Comparison of ENCODE assay signal across 9 cellular contexts in the genomic region with DNA sequence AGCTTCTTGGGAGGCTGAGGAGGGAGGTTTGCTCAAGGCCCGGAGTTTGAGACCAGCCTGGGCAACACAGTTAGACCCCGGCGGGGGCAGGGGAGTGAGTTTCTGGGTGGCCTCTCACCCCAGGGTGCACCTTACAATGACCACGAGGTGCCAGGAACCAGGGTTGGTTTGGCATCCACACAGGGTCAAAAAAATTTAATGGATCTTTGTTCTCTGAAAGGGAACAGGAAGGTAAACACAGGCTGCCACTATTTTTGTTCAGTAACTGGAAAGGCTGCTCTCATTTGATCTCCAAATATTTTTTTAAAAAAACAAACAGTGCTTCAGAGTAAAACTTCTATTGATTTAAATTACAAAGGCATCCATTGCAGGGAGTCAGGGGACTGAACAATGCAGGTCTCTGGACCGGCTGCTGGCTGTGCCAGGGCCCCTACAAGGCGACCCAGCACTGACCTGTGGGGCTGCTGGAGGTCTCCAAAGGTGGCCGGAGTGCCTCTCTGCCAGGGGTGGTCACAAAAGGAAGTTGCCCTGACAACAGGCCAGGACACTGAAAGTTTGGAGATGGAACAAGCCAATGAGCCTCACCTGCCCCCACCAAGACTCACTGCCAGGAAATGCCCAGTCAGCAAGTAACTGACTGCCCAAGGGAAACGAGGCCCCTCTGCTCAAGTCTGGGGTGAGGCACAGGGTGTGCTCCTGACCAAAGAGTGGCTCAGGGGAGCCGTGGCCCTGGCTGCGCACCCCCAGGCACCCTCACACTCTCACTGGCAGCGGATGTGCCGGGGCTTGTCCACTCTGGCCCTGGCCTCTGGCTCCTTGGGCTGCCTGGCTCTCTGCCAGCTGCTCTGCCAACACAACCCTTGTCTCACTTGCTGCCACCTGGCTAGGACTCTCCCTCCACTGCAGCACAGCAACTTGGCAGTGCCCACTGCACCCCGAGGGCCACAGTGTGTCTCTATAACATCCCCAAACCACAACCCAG. TPM values are rescaled to one million over a fixed set of nuclear protein-coding genes. Genes with fewer than 3 reads are reported as not detected.
DNase-seq lines count a peak whose midpoint lies in the region; TF ChIP-seq lines count a peak whose summit lies in the region.
"Had no signal": no experiment of that assay in that cellular context is flagged by ENCODE, and none has a peak within 500 bp of the region (broad histone marks: within the 10 kb centered on the region; RNA-seq: fewer than 3 reads in every experiment).

No MANE protein-coding gene starts in this region.

- DNase-seq in HT-29 (ENCODE audit: low spot score), result peak; percentile 15
- peak; percentile 45 to 82 (median 61) for DNase-seq in adrenal gland
- peak in 32 of 51 donors; percentile 11 to 76 (median 46) for DNase-seq in hypothalamus (lab: John Stamatoyannopoulos, UW)
- no peak for DNase-seq in spleen
- DNase-seq in stimulated activated naive CD4-positive, alpha-beta T cell (lab: John Stamatoyannopoulos, UW), result no peak
- no peak for DNase-seq in activated T-cell treated with anti-CD3 and anti-CD28 coated beads, Interleukin-2, amount 50 U/mL, for 24 hours
- DNase-seq in 8988T, result no peak
- no peak for DNase-seq in activated T-helper 1 cell treated with anti-CD3 and anti-CD28 coated beads, Interleukin-12 subunit alpha, Interleukin-12 subunit beta, Interleukin-2, Interleukin-4 antibody, amounts not matched to agents 30 ng/mL and 10 ng/mL and 1 ng/mL, durations not matched to agents 14 hours and 24 hours and 36 hours (ENCODE audit: low spot score)
- DNase-seq: activated T-cell treated with anti-CD3 and anti-CD28 coated beads for 4 hours had no signal

- no peak overlapping the region for H3K27ac Mint-ChIP-seq in activated T-cell treated with anti-CD3 and anti-CD28 coated beads, Interleukin-2, amount 50 U/mL, for 24 hours
- no peak overlapping the region for H3K27ac Mint-ChIP-seq in activated T-helper 1 cell treated with anti-CD3 and anti-CD28 coated beads, Interleukin-12 subunit alpha, Interleukin-12 subunit beta, Interleukin-2, Interleukin-4 antibody, amounts not matched to agents 30 ng/mL and 10 ng/mL and 1 ng/mL, durations not matched to agents 14 hours and 24 hours and 36 hours

- no peak overlapping the region for H3K4me3 ChIP-seq in adrenal gland
- no peak overlapping the region for H3K4me3 ChIP-seq in spleen

- TF ChIP-seq POLR2A in adrenal gland (IDR thresholded peaks at IDR 0.05) (no peak), spleen (IDR thresholded peaks at IDR 0.05) (no peak)

- 50 to 64% (median 57%) methylated on average over 8 to 13 of the region's 13 CpGs for WGBS in adrenal gland, 4 donors
- WGBS in spleen, 5 donors, result 65 to 76% (median 72%) methylated on average over 12 to 13 of the region's 13 CpGs

- TF ChIP-seq CTCF in adrenal gland (IDR thresholded peaks at IDR 0.05), result no peak
- no peak for TF ChIP-seq CTCF in spleen (IDR thresholded peaks at IDR 0.05 in 8 of 11, conservative IDR thresholded peaks at IDR 0.05 in 3 of 11)

- H3K36me3 ChIP-seq in adrenal gland (replicated peaks in 1 of 2), result peaks cover 0 to 88% of the 10 kb centered on the region in 2 donors
- peaks cover 2 to 100% (median 52%) of the 10 kb centered on the region in 6 donors for H3K36me3 ChIP-seq in spleen

- H3K27me3 Mint-ChIP-seq in activated T-cell treated with anti-CD3 and anti-CD28 coated beads, Interleukin-2, amount 50 U/mL, for 24 hours, result no peaks in the 10 kb centered on the region
- H3K27me3 Mint-ChIP-seq in activated T-helper 1 cell treated with anti-CD3 and anti-CD28 coated beads, Interleukin-12 subunit alpha, Interleukin-12 subunit beta, Interleukin-2, Interleukin-4 antibody, amounts not matched to agents 30 ng/mL and 10 ng/mL and 1 ng/mL, durations not matched to agents 14 hours and 24 hours and 36 hours (ENCODE audit: insufficient read depth), result no peaks in the 10 kb centered on the region

- H3K4me1 Mint-ChIP-seq in activated T-cell treated with anti-CD3 and anti-CD28 coated beads, Interleukin-2, amount 50 U/mL, for 24 hours (ENCODE audit: low read depth), result no peaks in the 10 kb centered on the region
- peaks cover 4% of the 10 kb centered on the region for H3K4me1 Mint-ChIP-seq in activated T-helper 1 cell treated with anti-CD3 and anti-CD28 coated beads, Interleukin-12 subunit alpha, Interleukin-12 subunit beta, Interleukin-2, Interleukin-4 antibody, amounts not matched to agents 30 ng/mL and 10 ng/mL and 1 ng/mL, durations not matched to agents 14 hours and 24 hours and 36 hours (ENCODE audit: low read depth)

- intact Hi-C loops in adrenal gland (cut with DNase I), result no loop called here
- intact Hi-C loops in spleen (cut with DNase I; ENCODE audit: low total_unique reads), result no loop called here
- intact Hi-C loops in activated T-helper 1 cell treated with anti-CD3 and anti-CD28 coated beads, Interleukin-12 subunit alpha, Interleukin-12 subunit beta, Interleukin-2, Interleukin-4 antibody, amounts not matched to agents 30 ng/mL and 10 ng/mL and 1 ng/mL, durations not matched to agents 14 hours and 24 hours and 36 hours (cut with micrococcal nuclease), result no loop called here

- no peaks in the 10 kb centered on the region for H3K27me3 ChIP-seq in adrenal gland
- no peaks in the 10 kb centered on the region for H3K27me3 ChIP-seq in spleen (replicated peaks in 1 of 7)

- H3K36me3 Mint-ChIP-seq in activated T-cell treated with anti-CD3 and anti-CD28 coated beads, Interleukin-2, amount 50 U/mL, for 24 hours (ENCODE audit: low read depth), result peaks cover 76% of the 10 kb centered on the region
- peaks cover 15% of the 10 kb centered on the region for H3K36me3 Mint-ChIP-seq in activated T-helper 1 cell treated with anti-CD3 and anti-CD28 coated beads, Interleukin-12 subunit alpha, Interleukin-12 subunit beta, Interleukin-2, Interleukin-4 antibody, amounts not matched to agents 30 ng/mL and 10 ng/mL and 1 ng/mL, durations not matched to agents 14 hours and 24 hours and 36 hours (ENCODE audit: low read depth)

- H3K27ac ChIP-seq in adrenal gland (peak overlapping the region in 3 of 5 donors; percentile 11 to 86 (median 73)), spleen (peak overlapping the region in 7 of 8 donors; percentile 64 to 86 (median 73))

- H3K4me1 ChIP-seq in adrenal gland (replicated peaks in 1 of 2), result peaks cover 8 to 36% of the 10 kb centered on the region in 2 donors
- H3K4me1 ChIP-seq in spleen, result peaks cover 0 to 81% (median 50%) of the 10 kb centered on the region in 6 donors

- H3K9me3 Mint-ChIP-seq in activated T-cell treated with anti-CD3 and anti-CD28 coated beads, Interleukin-2, amount 50 U/mL, for 24 hours, result no peaks in the 10 kb centered on the region
- H3K9me3 Mint-ChIP-seq in activated T-helper 1 cell treated with anti-CD3 and anti-CD28 coated beads, Interleukin-12 subunit alpha, Interleukin-12 subunit beta, Interleukin-2, Interleukin-4 antibody, amounts not matched to agents 30 ng/mL and 10 ng/mL and 1 ng/mL, durations not matched to agents 14 hours and 24 hours and 36 hours, result no peaks in the 10 kb centered on the region

- H3K9me3 ChIP-seq in adrenal gland (replicated peaks in 1 of 3) (no peaks in the 10 kb centered on the region), spleen (no peaks in the 10 kb centered on the region)

- no peak overlapping the region for H3K4me3 Mint-ChIP-seq in activated T-cell treated with anti-CD3 and anti-CD28 coated beads, Interleukin-2, amount 50 U/mL, for 24 hours
- no peak overlapping the region for H3K4me3 Mint-ChIP-seq in activated T-helper 1 cell treated with anti-CD3 and anti-CD28 coated beads, Interleukin-12 subunit alpha, Interleukin-12 subunit beta, Interleukin-2, Interleukin-4 antibody, amounts not matched to agents 30 ng/mL and 10 ng/mL and 1 ng/mL, durations not matched to agents 14 hours and 24 hours and 36 hours

RNA-seq across cellular contexts. Expression of a gene that starts 51.8 kb away (rescaled TPM):
- total RNA-seq in HT-29 (2014; rRNA removed; shearing (Covaris generic)), result 6.8 and 7.7 TPM in 2 replicates
- 100 to 1,000 TPM in 7 of 8 donors, 10 to 100 TPM in 1; 98.9 to 183 (median 118) TPM for total RNA-seq in adrenal gland
- 100 to 1,000 TPM in 1 of 3 donors, 10 to 100 TPM in 2; 48.7 to 268 (median 71.7) TPM for polyA plus RNA-seq in adrenal gland
- total RNA-seq in spleen, result 10 to 100 TPM; 30.9 to 46.8 (median 40.8) TPM
- 10 to 100 TPM; 15.0 to 23.6 (median 15.6) TPM for polyA plus RNA-seq in spleen
- 38.0 and 42.3 TPM in 2 replicates for total RNA-seq in activated T-helper 1 cell treated with anti-CD3 and anti-CD28 coated beads, Interleukin-12 subunit alpha, Interleukin-12 subunit beta, Interleukin-2, Interleukin-4 antibody, amounts not matched to agents 30 ng/mL and 10 ng/mL and 1 ng/mL, durations not matched to agents 14 hours and 24 hours and 36 hours

Comparison
In these comparisons a context has a peak if more than half of its experiments do, and no peak if none do; other contexts are left out.
1. DNase-seq: peak in HT-29 (single experiment), adrenal gland (7 of 7) and hypothalamus (32 of 51); none in spleen (single experiment), stimulated activated naive CD4-positive, alpha-beta T cell (0 of 6), activated T-cell treated with anti-CD3 and anti-CD28 coated beads, Interleukin-2, amount 50 U/mL, for 24 hours (single experiment), 8988T (single experiment) and activated T-helper 1 cell treated with anti-CD3 and anti-CD28 coated beads, Interleukin-12 subunit alpha, Interleukin-12 subunit beta, Interleukin-2, Interleukin-4 antibody, amounts not matched to agents 30 ng/mL and 10 ng/mL and 1 ng/mL, durations not matched to agents 14 hours and 24 hours and 36 hours (single experiment).